ENCODE assay signal across 8 cellular contexts in genomic region chr9:128094950-128095544, GRCh38. TPM values are rescaled to one million over a fixed set of nuclear protein-coding genes. Genes with fewer than 3 reads are reported as not detected.
A peak's percentile ranks its signal among the peaks of the same experiment; 100 is the strongest.
DNase-seq lines count a peak whose midpoint lies in the region; ATAC-seq and TF ChIP-seq lines count a peak whose summit lies in the region.

No MANE protein-coding gene starts in this region.

- H3K27ac Mint-ChIP-seq in T-helper 1 cell treated with Interleukin-12 subunit alpha and Interleukin-12 subunit beta and Interleukin-4 antibody, amounts not matched to agents 30 μg/mL and 1 μg/mL, for 36 hours: peak overlapping the region; percentile 84

- H3K9me3 ChIP-seq in adipocyte (ENCODE audit: control insufficient read depth, low read length): no peaks in the 10 kb centered on the region
- no peaks in the 10 kb centered on the region for H3K9me3 ChIP-seq in liver (ENCODE audit: control insufficient read depth in 4 of 4, low read length in 3 of 4)

- DNase-seq in T-helper 1 cell (no peak), adipocyte (ENCODE audit: low read depth) (no peak), GDM1 (lab: John Stamatoyannopoulos, UW) (no peak)

- peaks cover 53% of the 10 kb centered on the region for H3K4me1 Mint-ChIP-seq in T-helper 1 cell treated with Interleukin-12 subunit alpha and Interleukin-12 subunit beta and Interleukin-4 antibody, amounts not matched to agents 30 μg/mL and 1 μg/mL, for 36 hours (ENCODE audit: low read depth)

- TF ChIP-seq CTCF in liver (IDR thresholded peaks at IDR 0.05; ENCODE audit: low read depth, low read length, missing input control): no peak

- ATAC-seq in GM21717 (IDR thresholded peaks at IDR 0.05; ENCODE audit: unreplicated experiment) (no peak), GM18907 (IDR thresholded peaks at IDR 0.05; ENCODE audit: unreplicated experiment) (no peak)

- H3K4me3 Mint-ChIP-seq in T-helper 1 cell treated with Interleukin-12 subunit alpha and Interleukin-12 subunit beta and Interleukin-4 antibody, amounts not matched to agents 30 μg/mL and 1 μg/mL, for 36 hours: no peak overlapping the region

- H3K27ac ChIP-seq in liver (ENCODE audit: low read depth in 1 of 2, low read length in 2 of 2) (peak overlapping the region; percentile 57 to 63), temporal lobe (ENCODE audit: low read depth, low read length) (peak overlapping the region; percentile 77)

- H3K36me3 ChIP-seq in adipocyte (ENCODE audit: control insufficient read depth, insufficient read depth, low read length, severe bottlenecking) (no peaks in the 10 kb centered on the region), liver (ENCODE audit: control insufficient read depth in 4 of 4, insufficient read depth in 3 of 4, low read depth in 1 of 4, low read length in 3 of 4) (no peaks in the 10 kb centered on the region)

- no peaks in the 10 kb centered on the region for H3K9me3 Mint-ChIP-seq in T-helper 1 cell treated with Interleukin-12 subunit alpha and Interleukin-12 subunit beta and Interleukin-4 antibody, amounts not matched to agents 30 μg/mL and 1 μg/mL, for 36 hours

- H3K9ac ChIP-seq in adipocyte (ENCODE audit: low read length) (peak overlapping the region; percentile 35), liver (ENCODE audit: low read depth in 1 of 2, low read length in 2 of 2) (no peak overlapping the region)

- WGBS in liver: 78% methylated on average over 11 of the region's 11 CpGs

- peaks cover 61% of the 10 kb centered on the region for H3K4me1 ChIP-seq in adipocyte (ENCODE audit: control insufficient read depth, insufficient read depth, low read length)
- H3K4me1 ChIP-seq in liver (ENCODE audit: control insufficient read depth in 4 of 4, insufficient read depth in 4 of 4, low read length in 3 of 4): peaks cover 9 to 40% (median 27%) of the 10 kb centered on the region in 4 donors

- H3K27me3 ChIP-seq in adipocyte (replicated peaks; ENCODE audit: control insufficient read depth, insufficient read depth, low read length): no peaks in the 10 kb centered on the region
- no peaks in the 10 kb centered on the region for H3K27me3 ChIP-seq in liver (ENCODE audit: control insufficient read depth in 4 of 4, insufficient read depth in 4 of 4, low read length in 3 of 4)

- H3K36me3 Mint-ChIP-seq in T-helper 1 cell treated with Interleukin-12 subunit alpha and Interleukin-12 subunit beta and Interleukin-4 antibody, amounts not matched to agents 30 μg/mL and 1 μg/mL, for 36 hours (ENCODE audit: low read depth): peaks cover 5% of the 10 kb centered on the region

- no peaks in the 10 kb centered on the region for H3K27me3 Mint-ChIP-seq in T-helper 1 cell treated with Interleukin-12 subunit alpha and Interleukin-12 subunit beta and Interleukin-4 antibody, amounts not matched to agents 30 μg/mL and 1 μg/mL, for 36 hours (ENCODE audit: low read depth)

- peak in 1 of 2 donors; percentile 19 for TF ChIP-seq RAD21 in liver (IDR thresholded peaks at IDR 0.05)

- peak overlapping the region; percentile 76 for H3K4me3 ChIP-seq in adipocyte (ENCODE audit: low read length)
- no peak overlapping the region for H3K4me3 ChIP-seq in liver (ENCODE audit: low read depth in 1 of 3, low read length in 3 of 3)

TF ChIP-seq in liver, 16 proteins besides CTCF, POLR2A, EP300 and RAD21:
- TF ChIP-seq SP1 (IDR thresholded peaks at IDR 0.05) (peak; percentile 53), ATF3 (IDR thresholded peaks at IDR 0.05) (no peak), TAF1 (conservative IDR thresholded peaks at IDR 0.05) (no peak), HNF4A (conservative IDR thresholded peaks at IDR 0.05) (peak; percentile 83 to 88), RXRA (IDR thresholded peaks at IDR 0.05) (peak; percentile 78 to 91)

RNA-seq across cellular contexts. Expression of gene SLC25A25, which starts 27.0 kb away (rescaled TPM):
- total RNA-seq in liver (10 to 100 TPM; 21.7 to 74.6 TPM), temporal lobe (26.6 TPM)
- polyA plus RNA-seq in liver: 10 to 100 TPM; 35.4 to 43.2 TPM

RNA-seq across cellular contexts. Expression of gene NAIF1, which starts 27.9 kb away (rescaled TPM):
- total RNA-seq in liver: 1 to 10 TPM; 4.6 to 6.5 TPM
- polyA plus RNA-seq in liver: 1 to 10 TPM; 2.5 to 4.8 TPM
- 5.2 TPM for total RNA-seq in temporal lobe

RNA-seq across cellular contexts. Expression of gene PTGES2, which starts 32.5 kb away (rescaled TPM):
- total RNA-seq in liver (10 to 100 TPM; 22.8 to 34.7 TPM), temporal lobe (40.1 TPM)
- polyA plus RNA-seq in liver: 10 to 100 TPM; 28.2 to 41.1 TPM

RNA-seq across cellular contexts. Expression of gene LCN2, which starts 54.2 kb away (rescaled TPM):
- 1 to 10 TPM; 7.0 to 10.0 TPM for total RNA-seq in liver
- 10 to 100 TPM; 10.8 to 64.5 TPM for polyA plus RNA-seq in liver
- total RNA-seq in temporal lobe: 0.25 TPM
